In genomic region chr6:52024451-52025068, GRCh38 we compare ENCODE assay signal across 28 cellular contexts.
"Had no signal": no experiment of that assay in that cellular context is flagged by ENCODE, and none has a peak within 500 bp of the region (broad histone marks: within the 10 kb centered on the region; RNA-seq: fewer than 3 reads in every experiment).

No MANE protein-coding gene starts in this region.

- ATAC-seq: activated CD8-positive, alpha-beta T cell treated with anti-CD3 and anti-CD28 coated beads for 36 hours; activated T-cell treated with anti-CD3 and anti-CD28 coated beads, Interleukin-2, amount 50 U/mL, for 4 hours; activated T-helper 17 cell treated with anti-CD3 and anti-CD28 coated beads, Interleukin-2, amount 50 U/mL, for 72 hours; esophagus mucosa; T-helper 17 cell had no signal

- H3K27ac ChIP-seq: brain microvascular endothelial cell, coronary artery, dorsolateral prefrontal cortex had no signal

- H3K4me3 ChIP-seq: coronary artery, dorsolateral prefrontal cortex had no signal

- H3K36me3 ChIP-seq: brain microvascular endothelial cell had no signal

- H3K27me3 ChIP-seq: brain microvascular endothelial cell had no signal

- DNase-seq: activated CD4-positive, alpha-beta T cell treated with anti-CD3 and anti-CD28 coated beads for 4 hours; activated CD4-positive, alpha-beta T cell treated with anti-CD3 and anti-CD28 coated beads, Interleukin-2, amount 50 U/mL, for 1 hour; activated CD4-positive, alpha-beta T cell treated with anti-CD3 and anti-CD28 coated beads, Interleukin-2, amount 50 U/mL, for 48 hours; activated CD4-positive, CD25-positive, alpha-beta regulatory T cell; activated CD4-positive, CD25-positive, alpha-beta regulatory T cell treated with anti-CD3 and anti-CD28 coated beads, Interleukin-2, amount 50 U/mL, for 72 hours; activated CD8-positive, alpha-beta memory T cell treated with anti-CD3 and anti-CD28 coated beads for 24 hours; activated CD8-positive, alpha-beta T cell treated with anti-CD3 and anti-CD28 coated beads for 36 hours; activated effector memory CD4-positive, alpha-beta T cell treated with Interleukin-2 at 50 U/mL for 16 hours; activated gamma-delta T cell treated with Interleukin-2 at 50 U/mL for 16 hours; activated naive CD4-positive, alpha-beta T cell treated with anti-CD3 and anti-CD28 coated beads, Interleukin-2, amount 50 U/mL, for 16 hours; activated naive CD4-positive, alpha-beta T cell treated with Interleukin-2 at 50 U/mL for 16 hours; activated T-cell treated with anti-CD3 and anti-CD28 coated beads, Interleukin-2, amount 50 U/mL, for 4 hours; amniotic stem cell; anterior cingulate cortex; brain microvascular endothelial cell; dorsolateral prefrontal cortex; effector memory CD4-positive, alpha-beta T cell; endodermal cell; foreskin fibroblast; head of caudate nucleus; T-helper 1 cell; T-helper 17 cell; T1000 had no signal

- FAIRE-seq: astrocyte, frontal cortex had no signal
